ENCODE assay signal across 1 cellular context in the genomic region with DNA sequence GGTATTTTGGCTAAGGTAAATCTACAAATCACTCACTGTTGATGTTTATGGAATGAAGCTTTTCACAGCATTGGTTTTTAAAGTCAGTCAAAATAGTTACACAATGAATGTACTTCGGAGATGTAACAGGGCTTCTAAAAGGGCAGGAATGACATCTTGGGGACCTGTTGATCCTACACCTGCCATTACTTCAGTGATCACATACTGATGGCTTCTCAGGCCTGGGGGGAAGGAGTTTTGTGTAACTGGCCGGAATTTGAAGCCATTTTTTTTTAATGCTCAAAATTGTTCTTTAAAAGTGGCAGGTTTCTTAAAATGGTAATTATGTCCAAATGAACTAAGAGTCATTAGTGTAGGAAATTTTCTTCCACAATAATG.
TF ChIP-seq lines count a peak whose summit lies in the region.

No MANE protein-coding gene starts in this region.

TF ChIP-seq in K562, 482 proteins besides CTCF, POLR2A, EP300 and RAD21 (continued from another document):
- TF ChIP-seq, protein P1, sequence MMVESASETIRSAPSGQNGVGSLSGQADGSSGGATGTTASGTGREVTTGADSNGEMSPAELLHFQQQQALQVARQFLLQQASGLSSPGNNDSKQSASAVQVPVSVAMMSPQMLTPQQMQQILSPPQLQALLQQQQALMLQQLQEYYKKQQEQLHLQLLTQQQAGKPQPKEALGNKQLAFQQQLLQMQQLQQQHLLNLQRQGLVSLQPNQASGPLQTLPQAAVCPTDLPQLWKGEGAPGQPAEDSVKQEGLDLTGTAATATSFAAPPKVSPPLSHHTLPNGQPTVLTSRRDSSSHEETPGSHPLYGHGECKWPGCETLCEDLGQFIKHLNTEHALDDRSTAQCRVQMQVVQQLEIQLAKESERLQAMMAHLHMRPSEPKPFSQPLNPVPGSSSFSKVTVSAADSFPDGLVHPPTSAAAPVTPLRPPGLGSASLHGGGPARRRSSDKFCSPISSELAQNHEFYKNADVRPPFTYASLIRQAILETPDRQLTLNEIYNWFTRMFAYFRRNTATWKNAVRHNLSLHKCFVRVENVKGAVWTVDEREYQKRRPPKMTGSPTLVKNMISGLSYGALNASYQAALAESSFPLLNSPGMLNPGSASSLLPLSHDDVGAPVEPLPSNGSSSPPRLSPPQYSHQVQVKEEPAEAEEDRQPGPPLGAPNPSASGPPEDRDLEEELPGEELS (CRISPR knock-in tag; IDR thresholded peaks at IDR 0.05; ENCODE audit: borderline replicate concordance): no peak
- no peak for TF ChIP-seq KLF6 (CRISPR knock-in tag; IDR thresholded peaks at IDR 0.05; ENCODE audit: borderline replicate concordance)
- TF ChIP-seq, protein P2, sequence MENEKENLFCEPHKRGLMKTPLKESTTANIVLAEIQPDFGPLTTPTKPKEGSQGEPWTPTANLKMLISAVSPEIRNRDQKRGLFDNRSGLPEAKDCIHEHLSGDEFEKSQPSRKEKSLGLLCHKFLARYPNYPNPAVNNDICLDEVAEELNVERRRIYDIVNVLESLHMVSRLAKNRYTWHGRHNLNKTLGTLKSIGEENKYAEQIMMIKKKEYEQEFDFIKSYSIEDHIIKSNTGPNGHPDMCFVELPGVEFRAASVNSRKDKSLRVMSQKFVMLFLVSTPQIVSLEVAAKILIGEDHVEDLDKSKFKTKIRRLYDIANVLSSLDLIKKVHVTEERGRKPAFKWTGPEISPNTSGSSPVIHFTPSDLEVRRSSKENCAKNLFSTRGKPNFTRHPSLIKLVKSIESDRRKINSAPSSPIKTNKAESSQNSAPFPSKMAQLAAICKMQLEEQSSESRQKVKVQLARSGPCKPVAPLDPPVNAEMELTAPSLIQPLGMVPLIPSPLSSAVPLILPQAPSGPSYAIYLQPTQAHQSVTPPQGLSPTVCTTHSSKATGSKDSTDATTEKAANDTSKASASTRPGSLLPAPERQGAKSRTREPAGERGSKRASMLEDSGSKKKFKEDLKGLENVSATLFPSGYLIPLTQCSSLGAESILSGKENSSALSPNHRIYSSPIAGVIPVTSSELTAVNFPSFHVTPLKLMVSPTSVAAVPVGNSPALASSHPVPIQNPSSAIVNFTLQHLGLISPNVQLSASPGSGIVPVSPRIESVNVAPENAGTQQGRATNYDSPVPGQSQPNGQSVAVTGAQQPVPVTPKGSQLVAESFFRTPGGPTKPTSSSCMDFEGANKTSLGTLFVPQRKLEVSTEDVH (IDR thresholded peaks at IDR 0.05; ENCODE audit: low read depth, partially characterized antibody): peak; percentile 47
- TF ChIP-seq RBFOX2 (IDR thresholded peaks at IDR 0.05; ENCODE audit: low read depth, low read length): peak; percentile 10; the same call in 1 of the 2 replicates
- peak; percentile 28; the same call in 1 of the 2 replicates for TF ChIP-seq POLR2G (IDR thresholded peaks at IDR 0.05; ENCODE audit: low read depth, low read length)
- TF ChIP-seq RCOR1 (IDR thresholded peaks at IDR 0.05; ENCODE audit: borderline replicate concordance in 1 of 2, low read depth in 2 of 2, low read length in 2 of 2): no peak
- TF ChIP-seq FOXJ3 (CRISPR knock-in tag; IDR thresholded peaks at IDR 0.05): no peak
- no peak for TF ChIP-seq NR2C1 (IDR thresholded peaks at IDR 0.05)
- TF ChIP-seq NR2C1 (tag; IDR thresholded peaks at IDR 0.05): no peak
- 0 out of 2 replicates have a peak, but pooled peaks have one; percentile 26 for TF ChIP-seq SUPT5H (IDR thresholded peaks at IDR 0.05)
- TF ChIP-seq, protein P3, sequence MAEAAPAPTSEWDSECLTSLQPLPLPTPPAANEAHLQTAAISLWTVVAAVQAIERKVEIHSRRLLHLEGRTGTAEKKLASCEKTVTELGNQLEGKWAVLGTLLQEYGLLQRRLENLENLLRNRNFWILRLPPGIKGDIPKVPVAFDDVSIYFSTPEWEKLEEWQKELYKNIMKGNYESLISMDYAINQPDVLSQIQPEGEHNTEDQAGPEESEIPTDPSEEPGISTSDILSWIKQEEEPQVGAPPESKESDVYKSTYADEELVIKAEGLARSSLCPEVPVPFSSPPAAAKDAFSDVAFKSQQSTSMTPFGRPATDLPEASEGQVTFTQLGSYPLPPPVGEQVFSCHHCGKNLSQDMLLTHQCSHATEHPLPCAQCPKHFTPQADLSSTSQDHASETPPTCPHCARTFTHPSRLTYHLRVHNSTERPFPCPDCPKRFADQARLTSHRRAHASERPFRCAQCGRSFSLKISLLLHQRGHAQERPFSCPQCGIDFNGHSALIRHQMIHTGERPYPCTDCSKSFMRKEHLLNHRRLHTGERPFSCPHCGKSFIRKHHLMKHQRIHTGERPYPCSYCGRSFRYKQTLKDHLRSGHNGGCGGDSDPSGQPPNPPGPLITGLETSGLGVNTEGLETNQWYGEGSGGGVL (CRISPR knock-in tag; IDR thresholded peaks at IDR 0.05): no peak
